32 cellular contexts compared by ENCODE assay signal in genomic region chr12:40874868-40875267, GRCh38.
"Had no signal": no experiment of that assay in that cellular context is flagged by ENCODE, and none has a peak within 500 bp of the region (broad histone marks: within the 10 kb centered on the region; RNA-seq: fewer than 3 reads in every experiment).

No MANE protein-coding gene starts in this region.

- H3K9me3 ChIP-seq: adrenal gland, ascending aorta had no signal

- FAIRE-seq: bronchial epithelial cell, TTC549 had no signal

- H3K27me3 ChIP-seq: adrenal gland, ascending aorta, cardiac muscle cell had no signal

- H3K4me3 ChIP-seq: adrenal gland, ascending aorta, cardiac muscle cell had no signal

- H3K4me1 ChIP-seq: adrenal gland, ascending aorta had no signal

- DNase-seq: activated B cell treated with CpG ODN at 0.5 μM for 24 hours; activated CD4-positive, alpha-beta memory T cell treated with anti-CD3 and anti-CD28 coated beads for 36 hours; activated CD4-positive, alpha-beta T cell treated with anti-CD3 and anti-CD28 coated beads for 4 hours; activated CD4-positive, alpha-beta T cell treated with anti-CD3 and anti-CD28 coated beads, Interleukin-2, amount 10 ng/mL, durations not matched to agents 24 days and 14 days; activated CD4-positive, alpha-beta T cell treated with anti-CD3 and anti-CD28 coated beads, Interleukin-2, amount 50 U/mL, for 1 hour; activated CD4-positive, alpha-beta T cell treated with anti-CD3 and anti-CD28 coated beads, Interleukin-2, amount 50 U/mL, for 4 hours; activated CD4-positive, CD25-positive, alpha-beta regulatory T cell treated with anti-CD3 and anti-CD28 coated beads, Interleukin-2, amount 50 U/mL, for 72 hours; activated CD8-positive, alpha-beta memory T cell treated with anti-CD3 and anti-CD28 coated beads, Interleukin-2, amount 50 U/mL, for 4 hours; activated CD8-positive, alpha-beta T cell treated with anti-CD3 and anti-CD28 coated beads for 36 hours; activated effector memory CD4-positive, alpha-beta T cell treated with anti-CD3 and anti-CD28 coated beads, Interleukin-2, amount 50 U/mL, for 16 hours; activated gamma-delta T cell treated with Interleukin-2 at 50 U/mL for 16 hours; activated naive CD4-positive, alpha-beta T cell; activated naive CD4-positive, alpha-beta T cell treated with anti-CD3 and anti-CD28 coated beads for 36 hours; activated naive CD4-positive, alpha-beta T cell treated with anti-CD3 and anti-CD28 coated beads, Interleukin-2, amount 50 U/mL, for 16 hours; activated naive CD8-positive, alpha-beta T cell treated with anti-CD3 and anti-CD28 coated beads for 36 hours; activated T-cell treated with anti-CD3 and anti-CD28 coated beads for 4 hours; activated T-cell treated with anti-CD3 and anti-CD28 coated beads, Interleukin-2, amount 50 U/mL, for 1 hour; activated T-cell treated with anti-CD3 and anti-CD28 coated beads, Interleukin-2, amount 50 U/mL, for 4 hours; activated T-cell treated with anti-CD3 and anti-CD28 coated beads, Interleukin-2, amount 50 U/mL, for 72 hours; adrenal gland; amygdala; anterior cingulate cortex; caudate nucleus; cerebellar nuclear complex; T-helper 1 cell; T-helper 2 cell; T-helper 9 cell had no signal

- H3K27ac ChIP-seq: adrenal gland, ascending aorta, cardiac muscle cell, VCaP had no signal

- H3K36me3 ChIP-seq: adrenal gland, ascending aorta, cardiac muscle cell had no signal
